Comparison of ENCODE assay signal across 8 cellular contexts in genomic region chr21:27564684-27565280, GRCh38.
DNase-seq lines count a peak whose midpoint lies in the region; ATAC-seq and TF ChIP-seq lines count a peak whose summit lies in the region.

No MANE protein-coding gene starts in this region.

- H3K9me3 ChIP-seq in liver (ENCODE audit: control insufficient read depth in 4 of 4, low read length in 3 of 4), result no peaks in the 10 kb centered on the region

- DNase-seq in activated CD4-positive, alpha-beta T cell treated with anti-CD3 and anti-CD28 coated beads for 36 hours, result peak; percentile 24
- no peak for DNase-seq in activated CD4-positive, alpha-beta T cell treated with anti-CD3 and anti-CD28 coated beads, Interleukin-2, amount 10 ng/mL, durations not matched to agents 7 days and 5 days
- peak; percentile 65 for DNase-seq in NCI-H82 (lab: John Stamatoyannopoulos, UW)
- no peak for DNase-seq in chondrocyte (ENCODE audit: low spot score)
- no peak for DNase-seq in stimulated activated effector memory CD8-positive, alpha-beta T cell treated with anti-CD3 and anti-CD28 coated beads, Interleukin-12 subunit alpha, Interleukin-12 subunit beta, amount 100 ng/mL, for 72 hours (ENCODE audit: low spot score in 2 of 2)

- TF ChIP-seq CTCF in chondrocyte (IDR thresholded peaks at IDR 0.05), result peak; percentile 87
- TF ChIP-seq CTCF in liver (IDR thresholded peaks at IDR 0.05; ENCODE audit: low read depth, low read length, missing input control), result peak; percentile 50

- no peaks in the 10 kb centered on the region for H3K4me1 ChIP-seq in liver (ENCODE audit: control insufficient read depth in 4 of 4, insufficient read depth in 4 of 4, low read length in 3 of 4)

- no peaks in the 10 kb centered on the region for H3K36me3 Mint-ChIP-seq in activated CD4-positive, alpha-beta T cell treated with anti-CD3 and anti-CD28 coated beads for 36 hours (ENCODE audit: low read depth)
- no peaks in the 10 kb centered on the region for H3K36me3 Mint-ChIP-seq in activated CD4-positive, alpha-beta T cell treated with anti-CD3 and anti-CD28 coated beads, Interleukin-2, amount 10 ng/mL, durations not matched to agents 7 days and 5 days (ENCODE audit: low read depth)
- H3K36me3 Mint-ChIP-seq in chondrocyte (ENCODE audit: low read depth), result no peaks in the 10 kb centered on the region
- no peaks in the 10 kb centered on the region for H3K36me3 Mint-ChIP-seq in stimulated activated effector memory CD8-positive, alpha-beta T cell treated with anti-CD3 and anti-CD28 coated beads, Interleukin-12 subunit alpha, Interleukin-12 subunit beta, amount 100 ng/mL, for 72 hours

- no peaks in the 10 kb centered on the region for H3K27me3 Mint-ChIP-seq in activated CD4-positive, alpha-beta T cell treated with anti-CD3 and anti-CD28 coated beads for 36 hours
- H3K27me3 Mint-ChIP-seq in activated CD4-positive, alpha-beta T cell treated with anti-CD3 and anti-CD28 coated beads, Interleukin-2, amount 10 ng/mL, durations not matched to agents 7 days and 5 days, result no peaks in the 10 kb centered on the region
- no peaks in the 10 kb centered on the region for H3K27me3 Mint-ChIP-seq in chondrocyte (ENCODE audit: low read depth)

- no peak overlapping the region for H3K9ac ChIP-seq in liver (ENCODE audit: low read depth in 1 of 2, low read length in 2 of 2)

- H3K9me3 Mint-ChIP-seq in activated CD4-positive, alpha-beta T cell treated with anti-CD3 and anti-CD28 coated beads for 36 hours (ENCODE audit: low read depth), result peaks cover 2% of the 10 kb centered on the region
- H3K9me3 Mint-ChIP-seq in activated CD4-positive, alpha-beta T cell treated with anti-CD3 and anti-CD28 coated beads, Interleukin-2, amount 10 ng/mL, durations not matched to agents 7 days and 5 days, result no peaks in the 10 kb centered on the region
- H3K9me3 Mint-ChIP-seq in chondrocyte (ENCODE audit: low read depth), result peaks cover 7% of the 10 kb centered on the region
- peaks cover 4% of the 10 kb centered on the region for H3K9me3 Mint-ChIP-seq in stimulated activated effector memory CD8-positive, alpha-beta T cell treated with anti-CD3 and anti-CD28 coated beads, Interleukin-12 subunit alpha, Interleukin-12 subunit beta, amount 100 ng/mL, for 72 hours

- no peak overlapping the region for H3K4me3 Mint-ChIP-seq in activated CD4-positive, alpha-beta T cell treated with anti-CD3 and anti-CD28 coated beads for 36 hours
- H3K4me3 Mint-ChIP-seq in activated CD4-positive, alpha-beta T cell treated with anti-CD3 and anti-CD28 coated beads, Interleukin-2, amount 10 ng/mL, durations not matched to agents 7 days and 5 days, result no peak overlapping the region
- no peak overlapping the region for H3K4me3 Mint-ChIP-seq in chondrocyte (ENCODE audit: unreplicated experiment)
- H3K4me3 Mint-ChIP-seq in stimulated activated effector memory CD8-positive, alpha-beta T cell treated with anti-CD3 and anti-CD28 coated beads, Interleukin-12 subunit alpha, Interleukin-12 subunit beta, amount 100 ng/mL, for 72 hours, result no peak overlapping the region

- TF ChIP-seq RAD21 in liver (IDR thresholded peaks at IDR 0.05), result peak; percentile 78 to 82

- 50% methylated on average over 1 of the region's 1 CpG for WGBS in liver

- intact Hi-C loops in activated CD4-positive, alpha-beta T cell treated with anti-CD3 and anti-CD28 coated beads for 36 hours (cut with DNase I, micrococcal nuclease), result loop anchor here (2.0 kb wide), 2 partner anchors 714 to 716 kb away; no protein-coding TSS in a partner anchor

- no peak overlapping the region for H3K4me3 ChIP-seq in liver (ENCODE audit: low read depth in 1 of 3, low read length in 3 of 3)

- no peaks in the 10 kb centered on the region for H3K36me3 ChIP-seq in liver (ENCODE audit: control insufficient read depth in 4 of 4, insufficient read depth in 3 of 4, low read depth in 1 of 4, low read length in 3 of 4)

- CTCF ChIA-PET in activated CD4-positive, alpha-beta T cell treated with anti-CD3 and anti-CD28 coated beads for 36 hours (lab: Charles Lee), result interaction anchor here (0.6 to 0.8 kb wide), 2 partner anchors 716 to 727 kb away, joined by 3 read pairs; no protein-coding TSS in a partner anchor
- CTCF ChIA-PET in activated CD4-positive, alpha-beta T cell treated with anti-CD3 and anti-CD28 coated beads, Interleukin-2, amount 10 ng/mL, durations not matched to agents 7 days and 5 days (lab: Charles Lee), result no interaction called here

- POLR2A ChIA-PET in activated CD4-positive, alpha-beta T cell treated with anti-CD3 and anti-CD28 coated beads for 36 hours (lab: Charles Lee), result no interaction called here
- POLR2A ChIA-PET in activated CD4-positive, alpha-beta T cell treated with anti-CD3 and anti-CD28 coated beads, Interleukin-2, amount 10 ng/mL, durations not matched to agents 7 days and 5 days (lab: Charles Lee), result no interaction called here

- no peak for ATAC-seq in activated CD4-positive, alpha-beta T cell treated with anti-CD3 and anti-CD28 coated beads for 36 hours
- ATAC-seq in stimulated activated effector memory CD8-positive, alpha-beta T cell treated with anti-CD3 and anti-CD28 coated beads, Interleukin-12 subunit alpha, Interleukin-12 subunit beta, amount 100 ng/mL, for 72 hours, result no peak
- ATAC-seq in GM21825 (IDR thresholded peaks at IDR 0.05; ENCODE audit: unreplicated experiment), result no peak
- ATAC-seq in HG03039 (IDR thresholded peaks at IDR 0.05; ENCODE audit: unreplicated experiment), result no peak

- no peaks in the 10 kb centered on the region for H3K4me1 Mint-ChIP-seq in activated CD4-positive, alpha-beta T cell treated with anti-CD3 and anti-CD28 coated beads for 36 hours
- no peaks in the 10 kb centered on the region for H3K4me1 Mint-ChIP-seq in activated CD4-positive, alpha-beta T cell treated with anti-CD3 and anti-CD28 coated beads, Interleukin-2, amount 10 ng/mL, durations not matched to agents 7 days and 5 days
- peaks cover 48% of the 10 kb centered on the region for H3K4me1 Mint-ChIP-seq in chondrocyte (ENCODE audit: low read depth)
- H3K4me1 Mint-ChIP-seq in stimulated activated effector memory CD8-positive, alpha-beta T cell treated with anti-CD3 and anti-CD28 coated beads, Interleukin-12 subunit alpha, Interleukin-12 subunit beta, amount 100 ng/mL, for 72 hours, result no peaks in the 10 kb centered on the region

- peaks cover 0 to under 1% (median 0%) of the 10 kb centered on the region in 4 donors for H3K27me3 ChIP-seq in liver (ENCODE audit: control insufficient read depth in 4 of 4, insufficient read depth in 4 of 4, low read length in 3 of 4)

- H3K27ac Mint-ChIP-seq in activated CD4-positive, alpha-beta T cell treated with anti-CD3 and anti-CD28 coated beads for 36 hours, result no peak overlapping the region
- H3K27ac Mint-ChIP-seq in activated CD4-positive, alpha-beta T cell treated with anti-CD3 and anti-CD28 coated beads, Interleukin-2, amount 10 ng/mL, durations not matched to agents 7 days and 5 days, result no peak overlapping the region
- peak overlapping the region; percentile 63 for H3K27ac Mint-ChIP-seq in chondrocyte (ENCODE audit: unreplicated experiment)
- no peak overlapping the region for H3K27ac Mint-ChIP-seq in stimulated activated effector memory CD8-positive, alpha-beta T cell treated with anti-CD3 and anti-CD28 coated beads, Interleukin-12 subunit alpha, Interleukin-12 subunit beta, amount 100 ng/mL, for 72 hours

- no peak overlapping the region for H3K27ac ChIP-seq in liver (ENCODE audit: low read depth in 1 of 2, low read length in 2 of 2)

TF ChIP-seq in liver, 16 proteins besides CTCF, POLR2A, EP300 and RAD21:
- TF ChIP-seq JUND (IDR thresholded peaks at IDR 0.05), result no peak

Comparison
In these comparisons a context has a peak if more than half of its experiments do, and no peak if none do; other contexts are left out.
1. DNase-seq: peak in activated CD4-positive, alpha-beta T cell treated with anti-CD3 and anti-CD28 coated beads for 36 hours (single experiment) and NCI-H82 (single experiment); none in activated CD4-positive, alpha-beta T cell treated with anti-CD3 and anti-CD28 coated beads, Interleukin-2, amount 10 ng/mL, durations not matched to agents 7 days and 5 days (single experiment), chondrocyte (single experiment) and stimulated activated effector memory CD8-positive, alpha-beta T cell treated with anti-CD3 and anti-CD28 coated beads, Interleukin-12 subunit alpha, Interleukin-12 subunit beta, amount 100 ng/mL, for 72 hours (0 of 2).